Comparison of ENCODE assay signal across 8 cellular contexts in the genomic region with DNA sequence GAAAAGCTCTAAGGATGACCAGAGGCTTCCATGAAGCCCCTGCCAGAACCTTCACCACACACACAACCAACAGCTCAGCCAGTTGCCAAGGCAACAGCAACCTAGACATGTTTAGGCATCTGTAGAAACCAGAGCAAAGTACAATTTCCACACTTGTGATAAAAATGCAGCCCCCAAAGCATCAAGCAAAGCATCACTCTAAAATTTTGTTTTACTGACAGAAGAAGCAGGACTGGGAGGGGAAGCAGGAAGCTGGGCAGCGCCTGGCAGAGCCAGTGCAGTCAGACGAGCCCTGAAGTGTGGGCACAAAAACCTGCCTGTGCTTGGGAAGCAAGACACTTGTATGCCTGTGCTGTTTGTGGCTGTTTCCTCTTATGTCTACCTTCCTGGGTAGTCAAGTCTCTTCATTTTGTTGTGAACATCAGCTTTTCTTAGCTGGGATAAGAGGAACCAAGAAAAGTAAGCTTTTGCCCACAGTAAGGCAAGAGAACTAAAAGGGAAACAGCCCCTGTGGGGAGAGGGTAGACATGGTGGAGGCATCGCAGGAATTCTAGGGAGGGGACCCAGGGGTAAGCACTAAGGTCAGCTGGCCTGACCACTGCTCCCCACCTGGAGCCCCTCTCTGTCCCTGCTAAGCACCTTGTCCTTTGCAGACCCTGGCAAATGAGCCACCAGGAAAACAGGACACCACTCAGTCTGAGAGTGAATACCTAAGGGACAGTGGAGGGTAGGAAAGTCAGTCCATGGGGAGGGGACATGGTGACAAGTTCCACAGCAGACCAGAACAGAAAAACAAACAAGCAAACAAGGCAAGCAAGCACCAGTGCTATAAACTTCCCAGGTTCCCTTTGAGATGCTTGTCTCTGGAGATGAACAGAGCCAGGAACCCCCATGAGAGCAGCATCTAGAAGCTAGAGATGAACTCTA. TPM values are rescaled to one million over a fixed set of nuclear protein-coding genes. Genes with fewer than 3 reads are reported as not detected.
DNase-seq lines count a peak whose midpoint lies in the region; ATAC-seq, FAIRE-seq and TF ChIP-seq lines count a peak whose summit lies in the region.

No MANE protein-coding gene starts in this region.

- no peaks in the 10 kb centered on the region for H3K27me3 ChIP-seq in uterus

- H3K4me3 ChIP-seq in fibroblast of mammary gland (ENCODE audit: control insufficient read depth, low read depth, low read length) (peak overlapping the region; percentile 12), uterus (no peak overlapping the region)

- no peak for ATAC-seq in HG02981 (IDR thresholded peaks at IDR 0.05; ENCODE audit: unreplicated experiment)
- ATAC-seq in GM19395 (IDR thresholded peaks at IDR 0.05; ENCODE audit: unreplicated experiment) = no peak

- TF ChIP-seq POLR2A in GM12892 (IDR thresholded peaks at IDR 0.05; ENCODE audit: low read depth, low read length) (no peak), uterus (IDR thresholded peaks at IDR 0.05) (no peak)

- no peaks in the 10 kb centered on the region for H3K36me3 ChIP-seq in uterus

- intact Hi-C loops in uterus (cut with DNase I; ENCODE audit: low total_unique reads) = no loop called here

- peaks cover 3% of the 10 kb centered on the region for H3K9me3 Mint-ChIP-seq in progenitor cell of endocrine pancreas (ENCODE audit: low read depth)

- peak overlapping the region in 1 of 2 donors; percentile 18 for H3K27ac ChIP-seq in uterus

- no peaks in the 10 kb centered on the region for H3K36me3 Mint-ChIP-seq in progenitor cell of endocrine pancreas (ENCODE audit: insufficient read depth)

- H3K4me1 Mint-ChIP-seq in progenitor cell of endocrine pancreas (ENCODE audit: low read depth) = peaks cover 23% of the 10 kb centered on the region

- TF ChIP-seq CTCF in fibroblast of mammary gland (conservative IDR thresholded peaks at IDR 0.05; ENCODE audit: control insufficient read depth, insufficient read depth, low read depth, low read length) = no peak
- TF ChIP-seq CTCF in progenitor cell of endocrine pancreas (IDR thresholded peaks at IDR 0.05; ENCODE audit: unreplicated experiment) = no peak
- no peak for TF ChIP-seq CTCF in uterus (IDR thresholded peaks at IDR 0.05)

- H3K4me1 ChIP-seq in uterus = peaks cover 5 to 9% of the 10 kb centered on the region in 2 donors

- DNase-seq in GM12892 (ENCODE audit: insufficient read length) = no peak
- peak; percentile 41 for DNase-seq in SKM-1 (lab: John Stamatoyannopoulos, UW; ENCODE audit: unreplicated experiment)
- peak; percentile 47 for DNase-seq in fibroblast of mammary gland (ENCODE audit: low read depth)
- DNase-seq in progenitor cell of endocrine pancreas (ENCODE audit: low spot score, unreplicated experiment) = no peak
- no peak for DNase-seq in DMS53 (lab: John Stamatoyannopoulos, UW)
- no peak for DNase-seq in uterus

- no peak overlapping the region for H3K4me3 Mint-ChIP-seq in progenitor cell of endocrine pancreas (ENCODE audit: low read depth)

- H3K27me3 Mint-ChIP-seq in progenitor cell of endocrine pancreas = no peaks in the 10 kb centered on the region

- no peaks in the 10 kb centered on the region for H3K9me3 ChIP-seq in uterus

- H3K27ac Mint-ChIP-seq in progenitor cell of endocrine pancreas = peak overlapping the region; percentile 64

- FAIRE-seq in GM12892 (lab: Jason Lieb, UNC) = peak; percentile 94

RNA-seq across cellular contexts. Expression of a gene that starts 13.4 kb away (rescaled TPM):
- 32.2 TPM for polyA plus RNA-seq in GM12892 (2012; ENCODE audit: missing spikeins)
- total RNA-seq in progenitor cell of endocrine pancreas (53.9 and 61.0 TPM in 2 replicates), uterus (10 to 100 TPM; 34.4 to 66.1 (median 48.0) TPM)

Comparison
In these comparisons a context has a peak if more than half of its experiments do, and no peak if none do; other contexts are left out.
1. DNase-seq: peak in SKM-1 (single experiment) and fibroblast of mammary gland (single experiment); none in GM12892 (single experiment), progenitor cell of endocrine pancreas (single experiment), DMS53 (single experiment) and uterus (0 of 2).